10 cellular contexts compared by ENCODE assay signal in the genomic region with DNA sequence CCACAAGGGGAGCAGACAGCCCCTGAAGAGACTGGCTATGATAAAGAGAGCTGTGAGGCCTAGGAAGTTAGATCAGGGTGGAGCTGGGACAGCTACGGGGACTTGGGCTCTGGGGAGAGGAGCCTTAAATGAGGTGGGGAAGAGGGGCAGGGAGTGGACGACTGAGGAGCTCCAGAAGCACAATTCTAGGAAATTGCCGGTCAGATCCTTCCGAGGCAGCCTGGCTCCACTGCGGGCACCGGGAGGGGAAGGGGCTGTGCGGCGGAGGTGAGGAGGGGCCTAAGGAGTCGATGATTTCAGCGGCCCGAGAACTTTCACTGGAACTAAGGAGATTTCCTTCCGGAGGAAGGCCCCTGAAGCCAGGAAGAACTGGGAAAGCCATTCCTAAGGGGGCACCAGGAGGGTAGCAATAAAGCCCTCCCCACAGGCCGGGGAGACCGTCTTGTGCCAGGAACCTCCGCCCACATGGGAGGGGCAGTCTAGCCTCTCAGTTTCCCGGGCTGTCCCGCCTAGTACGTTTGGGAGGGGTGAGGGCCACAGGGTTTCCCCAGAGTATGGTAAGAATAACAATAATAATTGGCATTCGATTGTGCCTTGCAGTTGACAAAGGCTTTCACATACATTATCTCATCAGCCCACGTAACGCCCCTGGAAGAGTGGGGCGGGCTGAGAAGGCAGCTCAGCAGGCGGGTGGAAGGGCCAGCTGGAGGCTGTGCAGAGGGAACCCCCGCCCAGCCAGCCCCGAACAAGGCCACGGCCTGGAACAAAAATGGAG. TPM values are rescaled to one million over a fixed set of nuclear protein-coding genes. Genes with fewer than 3 reads are reported as not detected.
A peak's percentile ranks its signal among the peaks of the same experiment; 100 is the strongest.
DNase-seq lines count a peak whose midpoint lies in the region; ATAC-seq and TF ChIP-seq lines count a peak whose summit lies in the region.
"Had no signal": no experiment of that assay in that cellular context is flagged by ENCODE, and none has a peak within 500 bp of the region (broad histone marks: within the 10 kb centered on the region; RNA-seq: fewer than 3 reads in every experiment).

No MANE protein-coding gene starts in this region.

- no peaks in the 10 kb centered on the region for H3K36me3 Mint-ChIP-seq in activated B cell treated with CpG ODN at 0.5 μM for 24 hours (ENCODE audit: low read depth)

- peaks cover 12 to 27% (median 18%) of the 10 kb centered on the region in 10 experiments for H3K4me1 ChIP-seq in BLaER1 treated with 17β-estradiol and CSF1 and Interleukin-3, amounts not matched to agents 10 nM and 100 nM
- peaks cover 11 to 36% (median 30%) of the 10 kb centered on the region in 9 donors for H3K4me1 ChIP-seq in heart right ventricle
- H3K4me1 ChIP-seq in ovary (ENCODE audit: insufficient read depth), result peaks cover 23% of the 10 kb centered on the region
- H3K4me1 ChIP-seq: SJSA1 had no signal

- H3K4me3 Mint-ChIP-seq in activated B cell treated with CpG ODN at 0.5 μM for 24 hours, result peak overlapping the region; percentile 57

- no peaks in the 10 kb centered on the region for H3K9me3 ChIP-seq in BLaER1 treated with 17β-estradiol and CSF1 and Interleukin-3, amounts not matched to agents 10 nM and 100 nM (replicated peaks in 1 of 11)
- H3K9me3 ChIP-seq in heart right ventricle, result no peaks in the 10 kb centered on the region
- H3K9me3 ChIP-seq in ovary, result no peaks in the 10 kb centered on the region
- H3K9me3 ChIP-seq: SJSA1 had no signal

- no peaks in the 10 kb centered on the region for H3K36me3 ChIP-seq in BLaER1 treated with 17β-estradiol and CSF1 and Interleukin-3, amounts not matched to agents 10 nM and 100 nM
- H3K36me3 ChIP-seq in heart right ventricle (peaks cover 0 to 5% (median 0%) of the 10 kb centered on the region in 9 donors), ovary (no peaks in the 10 kb centered on the region)
- H3K36me3 ChIP-seq: SJSA1 had no signal

- 30 to 35% methylated on average over 26 of the region's 26 CpGs for WGBS in heart right ventricle, 2 donors
- 18 to 26% (median 22%) methylated on average over 26 of the region's 26 CpGs for WGBS in ovary, 3 donors

- CTCF ChIA-PET in activated B cell treated with CpG ODN at 0.5 μM for 24 hours (lab: Charles Lee), result interaction anchor here (1.0 kb wide), 1 partner anchor 18 kb away, joined by 3 read pairs; no protein-coding TSS in a partner anchor

- H3K27me3 ChIP-seq in BLaER1 treated with 17β-estradiol and CSF1 and Interleukin-3, amounts not matched to agents 10 nM and 100 nM, result 0 out of 22 replicates have a peak, but pooled peaks cover 0 to 5% (median 0%) of the 10 kb centered on the region in 11 experiments
- H3K27me3 ChIP-seq in heart right ventricle, result no peaks in the 10 kb centered on the region
- no peaks in the 10 kb centered on the region for H3K27me3 ChIP-seq in ovary
- H3K27me3 ChIP-seq: SJSA1 had no signal

- peak overlapping the region; percentile 4 to 59 (median 29); a peak in 12 of 22 replicates for H3K9ac ChIP-seq in BLaER1 treated with 17β-estradiol and CSF1 and Interleukin-3, amounts not matched to agents 10 nM and 100 nM

- peak overlapping the region in 3 of 10 experiments; percentile 1 to 38 (median 28); a peak in 3 of 20 replicates for H3K4me3 ChIP-seq in BLaER1 treated with 17β-estradiol and CSF1 and Interleukin-3, amounts not matched to agents 10 nM and 100 nM
- H3K4me3 ChIP-seq in heart right ventricle (peak overlapping the region in 7 of 10 donors; percentile 1 to 26 (median 19)), ovary (no peak overlapping the region)
- H3K4me3 ChIP-seq: SJSA1 had no signal

- no peaks in the 10 kb centered on the region for H3K27me3 Mint-ChIP-seq in activated B cell treated with CpG ODN at 0.5 μM for 24 hours

- no peak for TF ChIP-seq POLR2A in ovary (IDR thresholded peaks at IDR 0.05)

- TF ChIP-seq CTCF in activated B cell treated with CpG ODN at 0.5 μM for 24 hours (IDR thresholded peaks at IDR 0.05), result no peak
- TF ChIP-seq CTCF in heart right ventricle (IDR thresholded peaks at IDR 0.05), result no peak
- no peak for TF ChIP-seq CTCF in ovary (IDR thresholded peaks at IDR 0.05)

- DNase-seq in activated B cell treated with CpG ODN at 0.5 μM for 24 hours, result no peak
- DNase-seq in heart right ventricle, result peak; percentile 77 to 81
- DNase-seq in ovary, result peak; percentile 80 to 86 (median 82)
- DNase-seq in activated CD4-positive, alpha-beta T cell treated with anti-CD3 and anti-CD28 coated beads for 48 hours, result no peak
- DNase-seq in middle frontal gyrus (ENCODE audit: extremely low spot score, low spot score), result no peak
- no peak for DNase-seq in NCI-H1417 treated with DMSO at 0.1 percent for 48 hours (lab: John Stamatoyannopoulos, UW)
- DNase-seq: effector CD4-positive, alpha-beta T cell had no signal

- H4K20me1 ChIP-seq in BLaER1 treated with 17β-estradiol and CSF1 and Interleukin-3, amounts not matched to agents 10 nM and 100 nM, result no peaks in the 10 kb centered on the region

- POLR2A ChIA-PET in activated B cell treated with CpG ODN at 0.5 μM for 24 hours (lab: Charles Lee), result interaction anchor here (0.5 to 0.9 kb wide), 2 partner anchors 30 to 34 kb away, joined by 3 to 4 read pairs; a partner anchor contains a TSS

- H3K9me3 Mint-ChIP-seq in activated B cell treated with CpG ODN at 0.5 μM for 24 hours, result no peaks in the 10 kb centered on the region

- ATAC-seq in activated B cell treated with CpG ODN at 0.5 μM for 24 hours (ENCODE audit: low read depth) (peak; percentile 49), heart right ventricle (peak; percentile 87 to 96 (median 90)), HG02970 (IDR thresholded peaks at IDR 0.05; ENCODE audit: low FRiP score, unreplicated experiment) (no peak)

- intact Hi-C loops in activated B cell treated with CpG ODN at 0.5 μM for 24 hours (cut with micrococcal nuclease) (no loop called here), heart right ventricle (cut with DNase I) (loop anchor here in 2 of 10 donors (2.0 to 5.0 kb wide), 3 partner anchors 29 to 74 kb away; no protein-coding TSS in a partner anchor), ovary (cut with DNase I) (loop anchor here in 2 of 4 donors (2.0 to 5.0 kb wide), 2 partner anchors 31 to 44 kb away; a partner anchor contains a TSS)

- no peak overlapping the region for H3K27ac Mint-ChIP-seq in activated B cell treated with CpG ODN at 0.5 μM for 24 hours

- H3K27ac ChIP-seq in BLaER1 treated with 17β-estradiol and CSF1 and Interleukin-3, amounts not matched to agents 10 nM and 100 nM, result peak overlapping the region in 10 of 11 experiments; percentile 0 to 68 (median 43); a peak in 18 of 22 replicates
- H3K27ac ChIP-seq in heart right ventricle, result peak overlapping the region; percentile 82 to 96 (median 89)
- peak overlapping the region; percentile 81 to 92 for H3K27ac ChIP-seq in ovary
- H3K27ac ChIP-seq: SJSA1 had no signal

- H3K4me1 Mint-ChIP-seq in activated B cell treated with CpG ODN at 0.5 μM for 24 hours, result peaks cover 4% of the 10 kb centered on the region

- peak overlapping the region; percentile 27 to 74 (median 62) for H3K4me2 ChIP-seq in BLaER1 treated with 17β-estradiol and CSF1 and Interleukin-3, amounts not matched to agents 10 nM and 100 nM

- no peak for TF ChIP-seq EP300 in ovary (IDR thresholded peaks at IDR 0.05)

RNA-seq across cellular contexts. Expression of a gene that starts 19.6 kb away (rescaled TPM):
- total RNA-seq in activated B cell treated with CpG ODN at 0.5 μM for 24 hours (0.59 and 0.82 TPM in 2 replicates), heart right ventricle (10 to 100 TPM in 6 of 10 donors, 1 to 10 TPM in 4; 8.0 to 24.3 (median 10.4) TPM), ovary (10 to 100 TPM; 23.6 to 96.5 (median 50.7) TPM)
- polyA plus RNA-seq in heart right ventricle (10 to 100 TPM; 24.3 to 29.0 TPM), ovary (10 to 100 TPM; 20.6 to 31.3 TPM)

RNA-seq across cellular contexts. Expression of a gene that starts 27.3 kb away (rescaled TPM):
- total RNA-seq in activated B cell treated with CpG ODN at 0.5 μM for 24 hours, result 182 and 191 TPM in 2 replicates
- total RNA-seq in heart right ventricle, result 10 to 100 TPM; 61.1 to 87.3 (median 70.8) TPM
- polyA plus RNA-seq in heart right ventricle, result 100 to 1,000 TPM in 1 of 2 donors, 10 to 100 TPM in 1; 17.3 to 114 TPM
- 100 to 1,000 TPM in 6 of 7 donors, 10 to 100 TPM in 1; 92.5 to 133 (median 122) TPM for total RNA-seq in ovary
- polyA plus RNA-seq in ovary, result 100 to 1,000 TPM in 1 of 2 donors, 10 to 100 TPM in 1; 87.3 to 206 TPM

RNA-seq across cellular contexts. Expression of a gene that starts 29.8 kb away (rescaled TPM):
- total RNA-seq in activated B cell treated with CpG ODN at 0.5 μM for 24 hours, result 81.1 and 88.6 TPM in 2 replicates
- 10 to 100 TPM; 25.4 to 32.8 (median 31.1) TPM for total RNA-seq in heart right ventricle
- polyA plus RNA-seq in heart right ventricle, result 10 to 100 TPM; 30.8 to 46.1 TPM
- 10 to 100 TPM; 49.5 to 74.4 (median 58.6) TPM for total RNA-seq in ovary
- polyA plus RNA-seq in ovary, result 10 to 100 TPM; 41.6 to 54.5 TPM

RNA-seq across cellular contexts. Expression of a gene that starts 39.6 kb away (rescaled TPM):
- total RNA-seq in activated B cell treated with CpG ODN at 0.5 μM for 24 hours, result 50.4 and 51.5 TPM in 2 replicates
- total RNA-seq in heart right ventricle, result 10 to 100 TPM; 56.7 to 83.3 (median 73.4) TPM
- 10 to 100 TPM; 38.6 to 54.4 TPM for polyA plus RNA-seq in heart right ventricle
- 10 to 100 TPM; 31.6 to 48.9 (median 38.4) TPM for total RNA-seq in ovary
- polyA plus RNA-seq in ovary, result 10 to 100 TPM; 41.3 to 70.2 TPM

Comparison
In these comparisons a context has a peak if more than half of its experiments do, and no peak if none do; other contexts are left out.
1. DNase-seq: peak in heart right ventricle (2 of 2) and ovary (5 of 5); none in activated B cell treated with CpG ODN at 0.5 μM for 24 hours (single experiment), activated CD4-positive, alpha-beta T cell treated with anti-CD3 and anti-CD28 coated beads for 48 hours (single experiment), middle frontal gyrus (single experiment) and NCI-H1417 treated with DMSO at 0.1 percent for 48 hours (single experiment).
2. Peak in every context shown above with its lines, with median percentiles within 50 percentile points of each other: H3K27ac ChIP-seq.